In the genomic region with DNA sequence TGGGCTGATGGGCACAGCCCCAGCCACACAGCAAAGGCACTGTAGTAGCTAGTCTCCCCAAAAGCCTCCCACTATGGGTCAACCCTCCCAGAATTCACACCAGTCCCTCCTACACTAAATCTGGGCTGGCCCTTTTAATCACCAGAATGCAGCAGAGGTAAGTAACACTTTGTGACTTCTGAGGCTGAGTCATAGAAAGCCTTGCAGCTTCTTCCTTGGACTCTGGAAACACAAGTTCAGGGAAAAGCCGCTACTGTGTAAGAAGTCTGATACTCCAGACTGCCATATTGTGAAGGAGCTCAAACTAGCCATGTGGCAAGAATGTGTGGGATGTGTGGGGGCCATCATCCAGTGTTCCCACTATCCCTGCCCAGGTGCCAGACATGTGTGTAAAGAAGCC, we compare ENCODE assay signal across 27 cellular contexts. TPM values are rescaled to one million over a fixed set of nuclear protein-coding genes. Genes with fewer than 3 reads are reported as not detected.
DNase-seq lines count a peak whose midpoint lies in the region; ATAC-seq and TF ChIP-seq lines count a peak whose summit lies in the region.
"Had no signal": no experiment of that assay in that cellular context is flagged by ENCODE, and none has a peak within 500 bp of the region (broad histone marks: within the 10 kb centered on the region; RNA-seq: fewer than 3 reads in every experiment).

No MANE protein-coding gene starts in this region.

- no peak overlapping the region for H3K4me2 ChIP-seq in PC-3 (ENCODE audit: low read length)
- H3K4me2 ChIP-seq: neural progenitor cell had no signal

- intact Hi-C loops in PC-3 (cut with micrococcal nuclease): no loop called here

- CTCF ChIA-PET in PC-3 (lab: Charles Lee): no interaction called here

- H3K9me2 ChIP-seq in PC-3 (replicated peaks; ENCODE audit: low read length): no peaks in the 10 kb centered on the region

- no peaks in the 10 kb centered on the region for H3K36me3 ChIP-seq in PC-3 (ENCODE audit: low read depth, low read length)
- H3K36me3 ChIP-seq: neural progenitor cell had no signal

- H4K20me1 ChIP-seq in PC-3 (ENCODE audit: low read length): no peaks in the 10 kb centered on the region

- no peak overlapping the region for H3K4me3 Mint-ChIP-seq in natural killer cell treated with Interleukin-12 subunit alpha and Interleukin-12 subunit beta and Interleukin-15 and Interleukin-18, amount 100 ng/mL, for 72 hours
- H3K4me3 Mint-ChIP-seq: activated naive CD4-positive, alpha-beta T cell treated with anti-CD3 and anti-CD28 coated beads, Interleukin-2, amount 50 U/mL, for 24 hours; neural progenitor cell; WTC11 had no signal

- H3K27ac ChIP-seq in PC-3 (ENCODE audit: low read length): no peak overlapping the region
- H3K27ac ChIP-seq: epithelial cell of prostate, neural progenitor cell had no signal

- TF ChIP-seq CTCF in PC-3 (conservative IDR thresholded peaks at IDR 0.05; ENCODE audit: low read depth, low read length) (no peak), epithelial cell of esophagus (IDR thresholded peaks at IDR 0.05; ENCODE audit: insufficient read depth, low read depth, low read length, missing control alignments) (no peak)

- H3K4me1 Mint-ChIP-seq in natural killer cell treated with Interleukin-12 subunit alpha and Interleukin-12 subunit beta and Interleukin-15 and Interleukin-18, amount 100 ng/mL, for 72 hours (ENCODE audit: low read depth in 2 of 2): no peaks in the 10 kb centered on the region
- H3K4me1 Mint-ChIP-seq: activated naive CD4-positive, alpha-beta T cell treated with anti-CD3 and anti-CD28 coated beads, Interleukin-2, amount 50 U/mL, for 24 hours had no signal

- H3K27me3 ChIP-seq in PC-3 (ENCODE audit: low read length): no peaks in the 10 kb centered on the region
- H3K27me3 ChIP-seq: neural progenitor cell had no signal

- BruUV-seq in PC-3 (replicated peaks; lab: Mats Ljungman, UMichigan): no TSS peak

- peak overlapping the region; percentile 52; the same call in 1 of the 2 replicates for H2AFZ ChIP-seq in PC-3 (ENCODE audit: low read length)
- H2AFZ ChIP-seq: neural progenitor cell had no signal

- H3F3A ChIP-seq in PC-3 (ENCODE audit: low read length, unreplicated experiment): no peaks in the 10 kb centered on the region

- H3K79me2 ChIP-seq in PC-3 (ENCODE audit: low read length): no peaks in the 10 kb centered on the region

- peak; percentile 54 for DNase-seq in ELR (ENCODE audit: low read depth)
- peak; percentile 62 for DNase-seq in PC-3
- peak; percentile 71 for DNase-seq in epithelial cell of esophagus (ENCODE audit: low read depth)
- peak; percentile 46 for DNase-seq in kidney glomerular epithelial cell (lab: John Stamatoyannopoulos, UW)
- no peak for DNase-seq in activated gamma-delta T cell (lab: John Stamatoyannopoulos, UW)
- DNase-seq in natural killer cell treated with Interleukin-12 subunit alpha and Interleukin-12 subunit beta and Interleukin-15 and Interleukin-18, amount 100 ng/mL, for 72 hours (ENCODE audit: low spot score): no peak
- DNase-seq in NCI-H345 treated with DMSO at 0.1 percent for 48 hours (lab: John Stamatoyannopoulos, UW; ENCODE audit: unreplicated experiment): no peak
- DNase-seq: activated CD8-positive, alpha-beta memory T cell treated with anti-CD3 and anti-CD28 coated beads, Interleukin-2, amount 50 U/mL, for 4 hours; aorta; cerebellar nuclear complex; DMS 273 treated with DMSO at 0.1 percent for 48 hours; MV-4-11; NCI-H187; NCI-H69; T1000; trophoblast cell had no signal

- H3K27ac Mint-ChIP-seq in natural killer cell treated with Interleukin-12 subunit alpha and Interleukin-12 subunit beta and Interleukin-15 and Interleukin-18, amount 100 ng/mL, for 72 hours: no peak overlapping the region
- H3K27ac Mint-ChIP-seq: activated naive CD4-positive, alpha-beta T cell treated with anti-CD3 and anti-CD28 coated beads, Interleukin-2, amount 50 U/mL, for 24 hours; neural progenitor cell; WTC11 had no signal

- no peaks in the 10 kb centered on the region for H3K36me3 Mint-ChIP-seq in natural killer cell treated with Interleukin-12 subunit alpha and Interleukin-12 subunit beta and Interleukin-15 and Interleukin-18, amount 100 ng/mL, for 72 hours
- H3K36me3 Mint-ChIP-seq: activated naive CD4-positive, alpha-beta T cell treated with anti-CD3 and anti-CD28 coated beads, Interleukin-2, amount 50 U/mL, for 24 hours; neural progenitor cell; WTC11 had no signal

- POLR2A ChIA-PET in PC-3 (lab: Charles Lee; ENCODE audit: unreplicated experiment): no interaction called here

- H3K4me3 ChIP-seq in PC-3 (ENCODE audit: low read length) (no peak overlapping the region), epithelial cell of esophagus (ENCODE audit: low read length) (no peak overlapping the region)
- H3K4me3 ChIP-seq: K562, neural progenitor cell had no signal

- no peaks in the 10 kb centered on the region for H3K9me3 Mint-ChIP-seq in natural killer cell treated with Interleukin-12 subunit alpha and Interleukin-12 subunit beta and Interleukin-15 and Interleukin-18, amount 100 ng/mL, for 72 hours
- H3K9me3 Mint-ChIP-seq: activated naive CD4-positive, alpha-beta T cell treated with anti-CD3 and anti-CD28 coated beads, Interleukin-2, amount 50 U/mL, for 24 hours; neural progenitor cell; WTC11 had no signal

- H3K27me3 Mint-ChIP-seq in natural killer cell treated with Interleukin-12 subunit alpha and Interleukin-12 subunit beta and Interleukin-15 and Interleukin-18, amount 100 ng/mL, for 72 hours: peaks cover 16 to 24% of the 10 kb centered on the region in 2 donors

- H3K4me1 ChIP-seq in PC-3 (ENCODE audit: insufficient read depth, low read length): peaks cover 13% of the 10 kb centered on the region
- H3K4me1 ChIP-seq: neural progenitor cell had no signal

- no peak overlapping the region for H3K9ac ChIP-seq in PC-3 (ENCODE audit: low read length)
- H3K9ac ChIP-seq: neural progenitor cell had no signal

- H3K9me3 ChIP-seq in PC-3 (ENCODE audit: low read length): no peaks in the 10 kb centered on the region

- ATAC-seq in PC-3: peak; percentile 44
- ATAC-seq in HG02970 (IDR thresholded peaks at IDR 0.05; ENCODE audit: low FRiP score, unreplicated experiment): no peak
- ATAC-seq in natural killer cell treated with Interleukin-12 subunit alpha and Interleukin-12 subunit beta and Interleukin-15 and Interleukin-18, amount 100 ng/mL, for 72 hours: no peak
- ATAC-seq: K562, sciatic nerve, SK-N-SH treated with all-trans-retinoic acid at 6 μM for 48 hours, WTC11 had no signal

RNA-seq across cellular contexts. Expression of gene SIX2, which starts 19.0 kb away (rescaled TPM):
- total RNA-seq in PC-3 (2014; rRNA removed): 26.8 and 27.9 TPM in 2 replicates
- total RNA-seq in natural killer cell treated with Interleukin-12 subunit alpha and Interleukin-12 subunit beta and Interleukin-15 and Interleukin-18, amount 100 ng/mL, for 72 hours: not detected
- total RNA-seq: G401, HT-29, K562, lung microvascular endothelial cell had no signal

Comparison
In these comparisons a context has a peak if more than half of its experiments do, and no peak if none do; other contexts are left out.
1. DNase-seq: peak in ELR (single experiment), PC-3 (single experiment), epithelial cell of esophagus (single experiment) and kidney glomerular epithelial cell (single experiment); none in activated gamma-delta T cell (single experiment), natural killer cell treated with Interleukin-12 subunit alpha and Interleukin-12 subunit beta and Interleukin-15 and Interleukin-18, amount 100 ng/mL, for 72 hours (single experiment) and NCI-H345 treated with DMSO at 0.1 percent for 48 hours (single experiment).
2. RNA of gene SIX2, which starts 19.0 kb away (total RNA-seq): 26.8 to 27.9 TPM in PC-3; not detected in natural killer cell treated with Interleukin-12 subunit alpha and Interleukin-12 subunit beta and Interleukin-15 and Interleukin-18, amount 100 ng/mL, for 72 hours; every median in the first group is over 10 times any median in the second.